Comparison of ENCODE assay signal across 2 cellular contexts in the genomic region with DNA sequence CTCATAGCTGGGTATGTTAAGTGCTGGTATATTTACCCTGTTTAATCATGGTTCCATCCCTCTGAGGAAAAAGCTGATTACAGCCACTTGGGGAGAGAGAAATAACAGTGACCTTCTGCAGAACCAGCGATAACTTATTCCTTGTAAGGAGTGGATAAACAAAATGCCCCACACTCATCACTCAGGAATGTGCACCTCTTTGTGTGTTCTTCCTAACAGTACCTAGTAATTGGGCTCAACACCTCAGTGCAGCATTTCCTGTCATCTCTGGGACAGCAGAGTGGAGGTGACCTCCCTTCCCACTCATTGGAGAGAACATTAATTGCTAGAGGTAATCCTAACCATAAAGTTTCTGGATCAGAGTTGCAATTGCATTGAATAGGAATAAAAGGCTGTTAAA.
TF ChIP-seq lines count a peak whose summit lies in the region.

No MANE protein-coding gene starts in this region.

TF ChIP-seq in SK-N-SH treated with all-trans-retinoic acid at 6 μM for 48 hours, 23 proteins besides CTCF, POLR2A, EP300 and RAD21 (continued from another document):
- no peak for TF ChIP-seq RARB (CRISPR knock-in tag; IDR thresholded peaks at IDR 0.05)

TF ChIP-seq in SK-N-SH, 30 proteins besides CTCF, POLR2A, EP300 and RAD21:
- TF ChIP-seq, protein P1, sequence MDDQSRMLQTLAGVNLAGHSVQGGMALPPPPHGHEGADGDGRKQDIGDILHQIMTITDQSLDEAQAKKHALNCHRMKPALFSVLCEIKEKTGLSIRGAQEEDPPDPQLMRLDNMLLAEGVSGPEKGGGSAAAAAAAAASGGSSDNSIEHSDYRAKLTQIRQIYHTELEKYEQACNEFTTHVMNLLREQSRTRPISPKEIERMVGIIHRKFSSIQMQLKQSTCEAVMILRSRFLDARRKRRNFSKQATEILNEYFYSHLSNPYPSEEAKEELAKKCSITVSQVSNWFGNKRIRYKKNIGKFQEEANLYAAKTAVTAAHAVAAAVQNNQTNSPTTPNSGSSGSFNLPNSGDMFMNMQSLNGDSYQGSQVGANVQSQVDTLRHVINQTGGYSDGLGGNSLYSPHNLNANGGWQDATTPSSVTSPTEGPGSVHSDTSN (IDR thresholded peaks at IDR 0.05), result no peak
- TF ChIP-seq GATA2 (CRISPR knock-in tag; IDR thresholded peaks at IDR 0.05), result no peak
- TF ChIP-seq, protein P2, sequence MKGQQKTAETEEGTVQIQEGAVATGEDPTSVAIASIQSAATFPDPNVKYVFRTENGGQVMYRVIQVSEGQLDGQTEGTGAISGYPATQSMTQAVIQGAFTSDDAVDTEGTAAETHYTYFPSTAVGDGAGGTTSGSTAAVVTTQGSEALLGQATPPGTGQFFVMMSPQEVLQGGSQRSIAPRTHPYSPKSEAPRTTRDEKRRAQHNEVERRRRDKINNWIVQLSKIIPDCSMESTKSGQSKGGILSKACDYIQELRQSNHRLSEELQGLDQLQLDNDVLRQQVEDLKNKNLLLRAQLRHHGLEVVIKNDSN (IDR thresholded peaks at IDR 0.05; ENCODE audit: borderline replicate concordance, low read depth), result no peak
- TF ChIP-seq, protein P3, sequence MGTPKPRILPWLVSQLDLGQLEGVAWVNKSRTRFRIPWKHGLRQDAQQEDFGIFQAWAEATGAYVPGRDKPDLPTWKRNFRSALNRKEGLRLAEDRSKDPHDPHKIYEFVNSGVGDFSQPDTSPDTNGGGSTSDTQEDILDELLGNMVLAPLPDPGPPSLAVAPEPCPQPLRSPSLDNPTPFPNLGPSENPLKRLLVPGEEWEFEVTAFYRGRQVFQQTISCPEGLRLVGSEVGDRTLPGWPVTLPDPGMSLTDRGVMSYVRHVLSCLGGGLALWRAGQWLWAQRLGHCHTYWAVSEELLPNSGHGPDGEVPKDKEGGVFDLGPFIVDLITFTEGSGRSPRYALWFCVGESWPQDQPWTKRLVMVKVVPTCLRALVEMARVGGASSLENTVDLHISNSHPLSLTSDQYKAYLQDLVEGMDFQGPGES (IDR thresholded peaks at IDR 0.05; ENCODE audit: low read depth, low read length), result no peak
- TF ChIP-seq NFIC (IDR thresholded peaks at IDR 0.05; ENCODE audit: borderline replicate concordance), result no peak
- TF ChIP-seq NRF1 (IDR thresholded peaks at IDR 0.05; ENCODE audit: low read depth, low read length), result no peak
- TF ChIP-seq FOXM1 (IDR thresholded peaks at IDR 0.05; ENCODE audit: low read depth), result no peak
- no peak for TF ChIP-seq MEF2A (IDR thresholded peaks at IDR 0.05; ENCODE audit: borderline replicate concordance, low read depth)
- no peak for TF ChIP-seq FOSL2 (IDR thresholded peaks at IDR 0.05; ENCODE audit: borderline replicate concordance, low read depth)
- TF ChIP-seq, protein P4, sequence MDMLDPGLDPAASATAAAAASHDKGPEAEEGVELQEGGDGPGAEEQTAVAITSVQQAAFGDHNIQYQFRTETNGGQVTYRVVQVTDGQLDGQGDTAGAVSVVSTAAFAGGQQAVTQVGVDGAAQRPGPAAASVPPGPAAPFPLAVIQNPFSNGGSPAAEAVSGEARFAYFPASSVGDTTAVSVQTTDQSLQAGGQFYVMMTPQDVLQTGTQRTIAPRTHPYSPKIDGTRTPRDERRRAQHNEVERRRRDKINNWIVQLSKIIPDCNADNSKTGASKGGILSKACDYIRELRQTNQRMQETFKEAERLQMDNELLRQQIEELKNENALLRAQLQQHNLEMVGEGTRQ (IDR thresholded peaks at IDR 0.05; ENCODE audit: borderline replicate concordance, low read depth, low read length), result no peak
- TF ChIP-seq MXI1 (IDR thresholded peaks at IDR 0.05; ENCODE audit: low read depth, low read length), result no peak
- no peak for TF ChIP-seq YY1 (IDR thresholded peaks at IDR 0.05; ENCODE audit: low read depth)
- TF ChIP-seq TAF1 (IDR thresholded peaks at IDR 0.05; ENCODE audit: borderline replicate concordance, low read depth, low read length), result no peak
- no peak for TF ChIP-seq TCF12 (IDR thresholded peaks at IDR 0.05)
- TF ChIP-seq SMC3 (IDR thresholded peaks at IDR 0.05; ENCODE audit: low read depth, low read length), result no peak
- TF ChIP-seq RCOR1 (IDR thresholded peaks at IDR 0.05; ENCODE audit: low read length), result no peak
- TF ChIP-seq, protein P5, sequence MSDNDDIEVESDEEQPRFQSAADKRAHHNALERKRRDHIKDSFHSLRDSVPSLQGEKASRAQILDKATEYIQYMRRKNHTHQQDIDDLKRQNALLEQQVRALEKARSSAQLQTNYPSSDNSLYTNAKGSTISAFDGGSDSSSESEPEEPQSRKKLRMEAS (IDR thresholded peaks at IDR 0.05; ENCODE audit: low read depth), result no peak
- TF ChIP-seq RFX5 (IDR thresholded peaks at IDR 0.05; ENCODE audit: low read length), result no peak
- TF ChIP-seq GABPA (IDR thresholded peaks at IDR 0.05; ENCODE audit: low read depth), result no peak
